In genomic region chr17:49249292-49249794, GRCh38 we compare ENCODE assay signal across 13 cellular contexts. TPM values are rescaled to one million over a fixed set of nuclear protein-coding genes. Genes with fewer than 3 reads are reported as not detected.
DNase-seq lines count a peak whose midpoint lies in the region; ATAC-seq and TF ChIP-seq lines count a peak whose summit lies in the region.
"Had no signal": no experiment of that assay in that cellular context is flagged by ENCODE, and none has a peak within 500 bp of the region (broad histone marks: within the 10 kb centered on the region; RNA-seq: fewer than 3 reads in every experiment).

No MANE protein-coding gene starts in this region.

- H3K36me3 ChIP-seq in DOHH2 (ENCODE audit: control insufficient read depth, low read length) (no peaks in the 10 kb centered on the region), PC-3 (ENCODE audit: low read depth, low read length) (no peaks in the 10 kb centered on the region), fibroblast of lung (ENCODE audit: control insufficient read depth, insufficient read depth, low read length) (no peaks in the 10 kb centered on the region), osteoblast (ENCODE audit: insufficient read depth, low read length) (no peaks in the 10 kb centered on the region)

- H3F3A ChIP-seq in DOHH2 (ENCODE audit: control insufficient read depth, insufficient read depth) (no peaks in the 10 kb centered on the region), PC-3 (ENCODE audit: low read length, unreplicated experiment) (no peaks in the 10 kb centered on the region)

- intact Hi-C loops in PC-3 (cut with micrococcal nuclease): no loop called here

- BruUV-seq in PC-3 (replicated peaks; lab: Mats Ljungman, UMichigan): no TSS peak

- CTCF ChIA-PET in PC-3 (lab: Charles Lee): no interaction called here

- H3K79me2 ChIP-seq in DOHH2 (ENCODE audit: control insufficient read depth, low read length) (no peaks in the 10 kb centered on the region), PC-3 (ENCODE audit: low read length) (no peaks in the 10 kb centered on the region), fibroblast of lung (ENCODE audit: control insufficient read depth, insufficient read depth, low read length) (no peaks in the 10 kb centered on the region), osteoblast (ENCODE audit: insufficient read depth, low read length) (no peaks in the 10 kb centered on the region)

- H3K27ac ChIP-seq in DOHH2 (ENCODE audit: low read depth, low read length): no peak overlapping the region
- H3K27ac ChIP-seq in PC-3 (ENCODE audit: low read length): no peak overlapping the region
- no peak overlapping the region for H3K27ac ChIP-seq in fibroblast of lung (ENCODE audit: insufficient read depth, low read length)
- no peak overlapping the region for H3K27ac ChIP-seq in osteoblast (ENCODE audit: low read depth, low read length)

- H3K9me2 ChIP-seq in DOHH2 (replicated peaks; ENCODE audit: control insufficient read depth, low read length) (no peaks in the 10 kb centered on the region), PC-3 (replicated peaks; ENCODE audit: low read length) (no peaks in the 10 kb centered on the region)

- H3K4me1 ChIP-seq in DOHH2 (ENCODE audit: control insufficient read depth, low read length) (peaks cover 18% of the 10 kb centered on the region), PC-3 (ENCODE audit: insufficient read depth, low read length) (peaks cover 6% of the 10 kb centered on the region; the same call in 1 of the 2 replicates), fibroblast of lung (ENCODE audit: control insufficient read depth, extremely low read depth, insufficient read depth, low read length) (no peaks in the 10 kb centered on the region), osteoblast (ENCODE audit: insufficient read depth, low read length) (no peaks in the 10 kb centered on the region)

- H4K20me1 ChIP-seq in DOHH2 (ENCODE audit: control insufficient read depth, insufficient read depth, low read depth, low read length) (no peaks in the 10 kb centered on the region), PC-3 (ENCODE audit: low read length) (no peaks in the 10 kb centered on the region), fibroblast of lung (ENCODE audit: control insufficient read depth, extremely low read depth, insufficient read depth, low read length) (no peaks in the 10 kb centered on the region), osteoblast (ENCODE audit: insufficient read depth, low read length) (no peaks in the 10 kb centered on the region)

- POLR2A ChIA-PET in PC-3 (lab: Charles Lee; ENCODE audit: unreplicated experiment): interaction anchor here (0.5 kb wide), 1 partner anchor 9 kb away, joined by 3 read pairs; no protein-coding TSS in a partner anchor

- H3K4me3 ChIP-seq in DOHH2 (ENCODE audit: low read length) (no peak overlapping the region), PC-3 (ENCODE audit: low read length) (no peak overlapping the region), fibroblast of lung (replicated peaks in 1 of 4; ENCODE audit: control extremely low read depth in 1 of 4, insufficient read depth in 1 of 4, low read depth in 3 of 4, low read length in 4 of 4) (no peak overlapping the region), osteoblast (ENCODE audit: insufficient read depth, low read length) (no peak overlapping the region)

- no peak for TF ChIP-seq CTCF in DOHH2 (IDR thresholded peaks at IDR 0.05; ENCODE audit: low read depth, low read length, poor library complexity, severe bottlenecking)
- no peak for TF ChIP-seq CTCF in PC-3 (conservative IDR thresholded peaks at IDR 0.05; ENCODE audit: low read depth, low read length)
- no peak for TF ChIP-seq CTCF in fibroblast of lung (conservative IDR thresholded peaks at IDR 0.05 in 1 of 2, IDR thresholded peaks at IDR 0.05 in 1 of 2; ENCODE audit: low read depth in 1 of 2, low read length in 2 of 2)
- no peak for TF ChIP-seq CTCF in osteoblast (IDR thresholded peaks at IDR 0.05; ENCODE audit: extremely low read depth, low read depth, low read length)

- H3K27me3 ChIP-seq in DOHH2 (ENCODE audit: control insufficient read depth, low read length): peaks cover 24% of the 10 kb centered on the region
- no peaks in the 10 kb centered on the region for H3K27me3 ChIP-seq in PC-3 (ENCODE audit: low read length)
- peaks cover 8% of the 10 kb centered on the region for H3K27me3 ChIP-seq in fibroblast of lung (ENCODE audit: control insufficient read depth, insufficient read depth, low read length)
- peaks cover 6% of the 10 kb centered on the region for H3K27me3 ChIP-seq in osteoblast (ENCODE audit: insufficient read depth, low read length)

- ATAC-seq in PC-3: peak; percentile 41
- ATAC-seq: activated CD8-positive, alpha-beta T cell treated with anti-CD3 and anti-CD28 coated beads for 36 hours; natural killer cell; T-cell had no signal

- H3K9ac ChIP-seq in PC-3 (ENCODE audit: low read length) (no peak overlapping the region), fibroblast of lung (ENCODE audit: insufficient read depth, low read length) (no peak overlapping the region)

- peak overlapping the region; percentile 35; the same call in 1 of the 2 replicates for H2AFZ ChIP-seq in PC-3 (ENCODE audit: low read length)
- H2AFZ ChIP-seq in fibroblast of lung (ENCODE audit: low read length): no peak overlapping the region
- H2AFZ ChIP-seq in osteoblast (ENCODE audit: low read length): no peak overlapping the region

- peak; percentile 32 for DNase-seq in PC-3
- peak; percentile 40 to 45 for DNase-seq in fibroblast of lung (ENCODE audit: low read depth in 2 of 2)
- DNase-seq in osteoblast (ENCODE audit: insufficient read length, low spot score, missing footprints): peak; percentile 85
- DNase-seq in NCI-H2107 treated with DMSO at 0.1 percent for 48 hours (lab: John Stamatoyannopoulos, UW; ENCODE audit: unreplicated experiment): no peak
- no peak for DNase-seq in activated T-cell treated with anti-CD3 and anti-CD28 coated beads, Interleukin-2, amount 50 U/mL, for 1 hour
- DNase-seq in midbrain (lab: John Stamatoyannopoulos, UW): no peak
- DNase-seq in GOT3 (lab: John Stamatoyannopoulos, UW): no peak
- DNase-seq: activated CD8-positive, alpha-beta T cell treated with anti-CD3 and anti-CD28 coated beads for 36 hours; effector CD8-positive, alpha-beta T cell; natural killer cell; NCI-H526; T-cell had no signal

- H3K4me2 ChIP-seq in DOHH2 (ENCODE audit: low read length) (peak overlapping the region; percentile 39), PC-3 (ENCODE audit: low read length) (no peak overlapping the region), fibroblast of lung (ENCODE audit: extremely low read depth, insufficient read depth, low read length) (no peak overlapping the region), osteoblast (ENCODE audit: insufficient read depth, low read length) (no peak overlapping the region)

- H3K9me3 ChIP-seq in DOHH2 (ENCODE audit: control insufficient read depth, insufficient read depth, low read length): no peaks in the 10 kb centered on the region
- no peaks in the 10 kb centered on the region for H3K9me3 ChIP-seq in PC-3 (ENCODE audit: low read length)
- H3K9me3 ChIP-seq in fibroblast of lung (ENCODE audit: control insufficient read depth, insufficient read depth, low read depth, low read length): no peaks in the 10 kb centered on the region
- no peaks in the 10 kb centered on the region for H3K9me3 ChIP-seq in osteoblast (ENCODE audit: low read depth, low read length)

RNA-seq across cellular contexts. Expression of gene PHOSPHO1, which starts 18.8 kb away (rescaled TPM):
- total RNA-seq in PC-3 (2014; rRNA removed) (1.1 and 1.7 TPM in 2 replicates), fibroblast of lung (under 0.01 and 0.17 TPM in 2 replicates), osteoblast (0.29 and 0.36 TPM in 2 replicates)
- polyA plus RNA-seq in fibroblast of lung: 0.03 and 0.14 TPM in 2 replicates
- 0.16 TPM in 1 of 2 replicates, not detected in the other for polyA plus RNA-seq in fibroblast of lung (2012)
- 0.20 TPM in 1 of 2 replicates, not detected in the other for polyA minus RNA-seq in fibroblast of lung (ENCODE audit: low replicate concordance)
- total RNA-seq: activated CD8-positive, alpha-beta T cell treated with anti-CD3 and anti-CD28 coated beads for 36 hours had no signal

RNA-seq across cellular contexts. Expression of gene ABI3, which starts 38.8 kb away (rescaled TPM):
- total RNA-seq in PC-3 (2014; rRNA removed) (not detected in 2 replicates), fibroblast of lung (not detected in 2 replicates), osteoblast (under 0.01 and 0.36 TPM in 2 replicates)
- 1.3 TPM in 1 of 2 replicates, not detected in the other for polyA plus RNA-seq in fibroblast of lung
- 2.6 TPM in 1 of 2 replicates, not detected in the other for polyA plus RNA-seq in fibroblast of lung (2012)
- 3.8 TPM in 1 of 2 replicates, not detected in the other for polyA minus RNA-seq in fibroblast of lung (ENCODE audit: low replicate concordance)

RNA-seq across cellular contexts. Expression of gene GNGT2, which starts 39.0 kb away (rescaled TPM):
- total RNA-seq in PC-3 (2014; rRNA removed) (0.40 TPM in 1 of 2 replicates, not detected in the other), fibroblast of lung (not detected in 2 replicates), osteoblast (not detected in 2 replicates)
- 3.7 TPM in 1 of 2 replicates, not detected in the other for polyA plus RNA-seq in fibroblast of lung
- 4.4 TPM in 1 of 2 replicates, not detected in the other for polyA plus RNA-seq in fibroblast of lung (2012)
- 1.7 TPM in 1 of 2 replicates, not detected in the other for polyA minus RNA-seq in fibroblast of lung (ENCODE audit: low replicate concordance)

Comparison
In these comparisons a context has a peak if more than half of its experiments do, and no peak if none do; other contexts are left out.
1. DNase-seq: peak in PC-3 (single experiment), fibroblast of lung (2 of 2) and osteoblast (single experiment); none in NCI-H2107 treated with DMSO at 0.1 percent for 48 hours (single experiment), activated T-cell treated with anti-CD3 and anti-CD28 coated beads, Interleukin-2, amount 50 U/mL, for 1 hour (single experiment), midbrain (single experiment) and GOT3 (single experiment).